Comparison of ENCODE assay signal across 10 cellular contexts in the genomic region with DNA sequence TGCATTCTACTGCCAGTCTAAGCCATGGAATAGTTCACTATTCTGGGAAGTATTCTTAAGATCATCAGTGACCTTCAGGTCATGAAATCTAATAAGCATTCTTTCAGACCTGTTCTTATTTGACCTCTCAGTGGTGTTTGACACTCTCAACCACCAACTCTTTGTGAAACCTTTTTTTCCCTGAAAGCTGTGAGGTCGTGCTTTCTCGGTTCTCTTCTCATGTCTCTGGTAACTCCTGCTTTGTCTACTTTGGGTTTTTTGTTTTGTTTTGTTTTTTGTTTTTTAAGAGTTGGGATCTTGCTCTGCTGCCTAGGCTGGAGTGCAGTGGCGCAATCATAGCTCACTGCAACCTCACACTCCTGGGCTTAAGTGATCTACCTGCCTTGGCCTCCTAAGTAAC. TPM values are rescaled to one million over a fixed set of nuclear protein-coding genes. Genes with fewer than 3 reads are reported as not detected.
DNase-seq lines count a peak whose midpoint lies in the region; ATAC-seq and TF ChIP-seq lines count a peak whose summit lies in the region.
"Had no signal": no experiment of that assay in that cellular context is flagged by ENCODE, and none has a peak within 500 bp of the region (broad histone marks: within the 10 kb centered on the region; RNA-seq: fewer than 3 reads in every experiment).

No MANE protein-coding gene starts in this region.

- H3K4me3 Mint-ChIP-seq in natural killer cell: no peak overlapping the region

- H3K27me3 Mint-ChIP-seq in natural killer cell (ENCODE audit: low read depth in 2 of 2): no peaks in the 10 kb centered on the region

- no peaks in the 10 kb centered on the region for H3K36me3 Mint-ChIP-seq in natural killer cell

- H3K4me1 Mint-ChIP-seq in natural killer cell: peaks cover 21 to 33% of the 10 kb centered on the region in 2 donors

- peak overlapping the region; percentile 4 to 73 for H3K27ac Mint-ChIP-seq in natural killer cell

- intact Hi-C loops in natural killer cell (cut with micrococcal nuclease): no loop called here

- no peaks in the 10 kb centered on the region for H3K9me3 Mint-ChIP-seq in natural killer cell

- ATAC-seq in GM18868 (IDR thresholded peaks at IDR 0.05; ENCODE audit: unreplicated experiment) (peak; percentile 83), GM21529 (IDR thresholded peaks at IDR 0.05; ENCODE audit: unreplicated experiment) (peak; percentile 87), HG03139 (IDR thresholded peaks at IDR 0.05; ENCODE audit: unreplicated experiment) (peak; percentile 71), natural killer cell (peak; percentile 53 to 88 (median 65)), GM19328 (IDR thresholded peaks at IDR 0.05; ENCODE audit: unreplicated experiment) (no peak)
- ATAC-seq: SK-N-SH treated with all-trans-retinoic acid at 6 μM for 48 hours had no signal

- no peak for TF ChIP-seq CTCF in natural killer cell (IDR thresholded peaks at IDR 0.05)

- no peak for DNase-seq in natural killer cell
- DNase-seq in NCI-H345 (lab: John Stamatoyannopoulos, UW): no peak
- no peak for DNase-seq in NCI-H146 (lab: John Stamatoyannopoulos, UW)
- DNase-seq in globus pallidus (ENCODE audit: low spot score): no peak
- DNase-seq: Calu3 had no signal

RNA-seq across cellular contexts. Expression of a gene that starts 56.3 kb away (rescaled TPM):
- 10 to 100 TPM; 39.8 to 44.6 (median 40.9) TPM for total RNA-seq in natural killer cell
